Comparison of ENCODE assay signal across 9 cellular contexts in the genomic region with DNA sequence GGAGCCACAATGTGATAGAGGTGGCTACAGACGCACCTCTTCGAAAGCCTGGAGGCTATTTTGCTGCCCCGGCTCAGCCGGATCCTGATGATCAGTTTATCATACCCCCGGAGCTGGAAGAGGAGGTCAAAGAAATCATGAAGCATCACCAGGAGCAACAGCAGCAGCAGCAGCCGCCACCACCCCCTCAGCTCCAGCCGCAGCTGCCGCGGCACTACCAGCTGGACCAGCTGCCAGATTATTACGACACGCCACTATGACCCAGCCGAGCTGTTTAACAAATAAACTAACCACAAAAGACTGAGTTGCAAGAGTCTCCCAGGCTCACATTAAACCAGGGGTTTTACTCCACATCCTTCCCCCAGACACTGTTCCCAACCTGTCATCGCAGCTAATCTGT.
DNase-seq lines count a peak whose midpoint lies in the region; ATAC-seq and TF ChIP-seq lines count a peak whose summit lies in the region.
"Had no signal": no experiment of that assay in that cellular context is flagged by ENCODE, and none has a peak within 500 bp of the region (broad histone marks: within the 10 kb centered on the region; RNA-seq: fewer than 3 reads in every experiment).

No MANE protein-coding gene starts in this region.

- H3K36me3 Mint-ChIP-seq in brain (peaks cover 52% of the 10 kb centered on the region), nephron progenitor cell (ENCODE audit: low read depth) (peaks cover 19% of the 10 kb centered on the region)

- no peak overlapping the region for H3K4me3 Mint-ChIP-seq in brain
- H3K4me3 Mint-ChIP-seq in nephron progenitor cell, result no peak overlapping the region

- H3K27ac Mint-ChIP-seq in brain (peak overlapping the region in 4 of 5 experiments; percentile 23 to 80 (median 37)), nephron progenitor cell (peak overlapping the region; percentile 47)

- no peak for ATAC-seq in GM18858 (IDR thresholded peaks at IDR 0.05; ENCODE audit: unreplicated experiment)

- no peaks in the 10 kb centered on the region for H3K9me3 Mint-ChIP-seq in brain
- no peaks in the 10 kb centered on the region for H3K9me3 Mint-ChIP-seq in nephron progenitor cell

- peaks cover 23% of the 10 kb centered on the region for H3K4me1 Mint-ChIP-seq in brain
- H3K4me1 Mint-ChIP-seq in nephron progenitor cell, result peaks cover 22% of the 10 kb centered on the region

- H3K27me3 Mint-ChIP-seq in brain (no peaks in the 10 kb centered on the region), nephron progenitor cell (ENCODE audit: low read depth, poor library complexity) (no peaks in the 10 kb centered on the region)

- TF ChIP-seq CTCF in brain (conservative IDR thresholded peaks at IDR 0.05) (no peak), nephron progenitor cell (IDR thresholded peaks at IDR 0.05) (no peak)

- DNase-seq in DMS 273 treated with DMSO at 0.1 percent for 48 hours (lab: John Stamatoyannopoulos, UW), result peak; percentile 46
- peak; percentile 38 to 62 for DNase-seq in NCI-H2081 (lab: John Stamatoyannopoulos, UW)
- no peak for DNase-seq in nephron progenitor cell
- no peak for DNase-seq in NCI-H446 treated with DMSO at 0.1 percent for 48 hours (lab: John Stamatoyannopoulos, UW)
- no peak for DNase-seq in RPMI8226
- no peak for DNase-seq in stimulated activated naive CD4-positive, alpha-beta T cell treated with Interleukin-2 at 50 U/mL for 16 hours (lab: John Stamatoyannopoulos, UW)
- DNase-seq: activated naive CD4-positive, alpha-beta T cell had no signal

Comparison
In these comparisons a context has a peak if more than half of its experiments do, and no peak if none do; other contexts are left out.
1. DNase-seq: peak in DMS 273 treated with DMSO at 0.1 percent for 48 hours (single experiment) and NCI-H2081 (2 of 2); none in nephron progenitor cell (single experiment), NCI-H446 treated with DMSO at 0.1 percent for 48 hours (single experiment), RPMI8226 (single experiment) and stimulated activated naive CD4-positive, alpha-beta T cell treated with Interleukin-2 at 50 U/mL for 16 hours (single experiment).